ENCODE assay signal across 9 cellular contexts in the genomic region with DNA sequence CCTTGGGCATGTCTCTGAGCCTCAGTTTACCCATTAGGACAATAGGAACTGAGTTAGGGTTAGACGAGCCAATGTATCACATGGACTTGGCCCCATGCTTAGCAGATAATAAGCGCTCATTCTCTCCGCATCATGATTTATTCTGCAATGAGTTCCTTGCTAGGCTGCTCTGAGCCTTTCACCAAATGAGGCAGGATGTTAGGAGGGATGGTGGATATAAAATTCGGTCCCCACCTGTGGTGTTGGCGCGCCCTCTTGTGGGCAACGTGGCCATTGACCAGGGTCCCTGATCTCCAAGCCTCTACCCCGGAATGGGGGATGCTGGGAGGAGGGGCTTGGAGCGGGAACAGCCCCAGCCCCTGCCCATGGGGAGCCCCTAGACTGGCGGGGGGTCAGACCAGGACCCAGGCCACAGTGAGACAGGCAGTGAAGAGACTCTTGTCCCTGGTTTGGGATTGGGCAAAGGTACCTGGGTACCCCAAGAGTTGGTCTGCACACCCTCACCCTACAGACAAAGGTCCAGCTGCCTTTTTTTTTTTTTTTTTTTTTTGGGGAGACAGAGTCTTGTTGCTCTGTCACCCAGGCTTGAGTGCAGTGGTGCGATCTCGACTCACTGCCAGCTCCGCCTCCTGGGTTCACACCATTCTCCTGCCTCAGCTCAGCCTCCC. TPM values are rescaled to one million over a fixed set of nuclear protein-coding genes. Genes with fewer than 3 reads are reported as not detected.
DNase-seq lines count a peak whose midpoint lies in the region; ATAC-seq and TF ChIP-seq lines count a peak whose summit lies in the region.
"Had no signal": no experiment of that assay in that cellular context is flagged by ENCODE, and none has a peak within 500 bp of the region (broad histone marks: within the 10 kb centered on the region; RNA-seq: fewer than 3 reads in every experiment).

No MANE protein-coding gene starts in this region.

- H3K9ac ChIP-seq in PC-3 (ENCODE audit: low read length) = no peak overlapping the region

- TF ChIP-seq CTCF in PC-3 (conservative IDR thresholded peaks at IDR 0.05; ENCODE audit: low read depth, low read length) (peak; percentile 98), epithelial cell of proximal tubule (conservative IDR thresholded peaks at IDR 0.05; ENCODE audit: low read depth, low read length) (peak; percentile 94)

- H3K9me3 Mint-ChIP-seq in naive B cell = peaks cover 0 to 4% (median 0%) of the 10 kb centered on the region in 7 donors

- DNase-seq in D341Med (ENCODE audit: low spot score) (peak; percentile 89), HUDEP-2 (lab: John Stamatoyannopoulos, UW; ENCODE audit: unreplicated experiment in 76 of 76) (peak in 72 of 76 experiments; percentile 16 to 90 (median 71)), PC-3 (peak; percentile 91), activated T-cell treated with anti-CD3 and anti-CD28 coated beads for 24 hours (ENCODE audit: low read depth) (peak; percentile 74), epithelial cell of proximal tubule (ENCODE audit: low read depth) (no peak), naive B cell (peak; percentile 77)
- DNase-seq in stimulated activated CD8-positive, alpha-beta memory T cell treated with anti-CD3 and anti-CD28 coated beads, Interleukin-7, amount 100 ng/mL, for 48 hours (ENCODE audit: extremely low read depth in 1 of 2, low read depth in 1 of 2) = peak; percentile 54 to 62

- H3K4me1 Mint-ChIP-seq in naive B cell = peaks cover 12 to 18% (median 15%) of the 10 kb centered on the region in 3 donors

- H3K36me3 ChIP-seq in PC-3 (ENCODE audit: low read depth, low read length) = no peaks in the 10 kb centered on the region

- H3K4me2 ChIP-seq in PC-3 (ENCODE audit: low read length) = no peak overlapping the region

- H3K79me2 ChIP-seq in PC-3 (ENCODE audit: low read length) = no peaks in the 10 kb centered on the region

- intact Hi-C loops in PC-3 (cut with micrococcal nuclease) = loop anchor here (1.0 kb wide), 3 partner anchors 95 to 309 kb away; no protein-coding TSS in a partner anchor

- H3K4me3 Mint-ChIP-seq in naive B cell = no peak overlapping the region
- H3K4me3 Mint-ChIP-seq: activated naive CD8-positive, alpha-beta T cell had no signal

- POLR2A ChIA-PET in PC-3 (lab: Charles Lee; ENCODE audit: unreplicated experiment) = interaction anchor here (0.5 kb wide), 1 partner anchor 96 kb away, joined by 8 read pairs; no protein-coding TSS in a partner anchor

- no peaks in the 10 kb centered on the region for H3K9me2 ChIP-seq in PC-3 (replicated peaks; ENCODE audit: low read length)

- H4K20me1 ChIP-seq in PC-3 (ENCODE audit: low read length) = no peaks in the 10 kb centered on the region

- CTCF ChIA-PET in PC-3 (lab: Charles Lee) = interaction anchor here (0.6 kb wide), 1 partner anchor 108 kb away, joined by 10 read pairs; no protein-coding TSS in a partner anchor

- peak overlapping the region in 5 of 6 donors; percentile 30 to 95 (median 89) for H3K27ac Mint-ChIP-seq in naive B cell
- H3K27ac Mint-ChIP-seq: activated naive CD8-positive, alpha-beta T cell had no signal

- H2AFZ ChIP-seq in PC-3 (ENCODE audit: low read length) = no peak overlapping the region

- ATAC-seq in PC-3 (peak; percentile 91), naive B cell (ENCODE audit: low read depth in 2 of 2) (peak; percentile 93 to 97), GM21529 (IDR thresholded peaks at IDR 0.05; ENCODE audit: unreplicated experiment) (no peak)

- no peaks in the 10 kb centered on the region for H3K27me3 ChIP-seq in PC-3 (ENCODE audit: low read length)

- H3F3A ChIP-seq in PC-3 (ENCODE audit: low read length, unreplicated experiment) = no peaks in the 10 kb centered on the region

- H3K27ac ChIP-seq in PC-3 (ENCODE audit: low read length) = no peak overlapping the region

- BruUV-seq in PC-3 (replicated peaks; lab: Mats Ljungman, UMichigan) = no TSS peak

- no peaks in the 10 kb centered on the region for H3K27me3 Mint-ChIP-seq in naive B cell
- H3K27me3 Mint-ChIP-seq: activated naive CD8-positive, alpha-beta T cell had no signal

- H3K36me3 Mint-ChIP-seq in naive B cell = peaks cover 5 to 30% of the 10 kb centered on the region in 2 donors

- no peaks in the 10 kb centered on the region for H3K9me3 ChIP-seq in PC-3 (ENCODE audit: low read length)

- H3K4me3 ChIP-seq in PC-3 (ENCODE audit: low read length) (no peak overlapping the region), epithelial cell of proximal tubule (ENCODE audit: low read depth, low read length) (no peak overlapping the region)

- H3K4me1 ChIP-seq in PC-3 (ENCODE audit: insufficient read depth, low read length) = no peaks in the 10 kb centered on the region

RNA-seq across cellular contexts. Expression of gene CERS4, which starts 43.9 kb away (rescaled TPM):
- total RNA-seq in PC-3 (2014; rRNA removed) (39.3 and 43.9 TPM in 2 replicates), epithelial cell of proximal tubule (3.8 and 24.5 TPM in 2 replicates)
- 10 to 100 TPM; 36.3 to 53.3 (median 43.7) TPM for polyA plus RNA-seq in naive B cell (ENCODE audit: low read depth in 6 of 6)

RNA-seq across cellular contexts. Expression of gene CD320, which starts 55.1 kb away (rescaled TPM):
- total RNA-seq in PC-3 (2014; rRNA removed) = 217 and 221 TPM in 2 replicates
- total RNA-seq in epithelial cell of proximal tubule = 198 and 238 TPM in 2 replicates
- 10 to 100 TPM; 16.0 to 32.4 (median 24.3) TPM for polyA plus RNA-seq in naive B cell (ENCODE audit: low read depth in 6 of 6)
